In genomic region chr1:44460107-44460885, GRCh38 we compare ENCODE assay signal across 1 cellular context.
TF ChIP-seq lines count a peak whose summit lies in the region.

No MANE protein-coding gene starts in this region.

TF ChIP-seq in GM23338, 12 proteins besides CTCF, POLR2A, EP300 and RAD21 (continued from another document):
- TF ChIP-seq, protein P1, sequence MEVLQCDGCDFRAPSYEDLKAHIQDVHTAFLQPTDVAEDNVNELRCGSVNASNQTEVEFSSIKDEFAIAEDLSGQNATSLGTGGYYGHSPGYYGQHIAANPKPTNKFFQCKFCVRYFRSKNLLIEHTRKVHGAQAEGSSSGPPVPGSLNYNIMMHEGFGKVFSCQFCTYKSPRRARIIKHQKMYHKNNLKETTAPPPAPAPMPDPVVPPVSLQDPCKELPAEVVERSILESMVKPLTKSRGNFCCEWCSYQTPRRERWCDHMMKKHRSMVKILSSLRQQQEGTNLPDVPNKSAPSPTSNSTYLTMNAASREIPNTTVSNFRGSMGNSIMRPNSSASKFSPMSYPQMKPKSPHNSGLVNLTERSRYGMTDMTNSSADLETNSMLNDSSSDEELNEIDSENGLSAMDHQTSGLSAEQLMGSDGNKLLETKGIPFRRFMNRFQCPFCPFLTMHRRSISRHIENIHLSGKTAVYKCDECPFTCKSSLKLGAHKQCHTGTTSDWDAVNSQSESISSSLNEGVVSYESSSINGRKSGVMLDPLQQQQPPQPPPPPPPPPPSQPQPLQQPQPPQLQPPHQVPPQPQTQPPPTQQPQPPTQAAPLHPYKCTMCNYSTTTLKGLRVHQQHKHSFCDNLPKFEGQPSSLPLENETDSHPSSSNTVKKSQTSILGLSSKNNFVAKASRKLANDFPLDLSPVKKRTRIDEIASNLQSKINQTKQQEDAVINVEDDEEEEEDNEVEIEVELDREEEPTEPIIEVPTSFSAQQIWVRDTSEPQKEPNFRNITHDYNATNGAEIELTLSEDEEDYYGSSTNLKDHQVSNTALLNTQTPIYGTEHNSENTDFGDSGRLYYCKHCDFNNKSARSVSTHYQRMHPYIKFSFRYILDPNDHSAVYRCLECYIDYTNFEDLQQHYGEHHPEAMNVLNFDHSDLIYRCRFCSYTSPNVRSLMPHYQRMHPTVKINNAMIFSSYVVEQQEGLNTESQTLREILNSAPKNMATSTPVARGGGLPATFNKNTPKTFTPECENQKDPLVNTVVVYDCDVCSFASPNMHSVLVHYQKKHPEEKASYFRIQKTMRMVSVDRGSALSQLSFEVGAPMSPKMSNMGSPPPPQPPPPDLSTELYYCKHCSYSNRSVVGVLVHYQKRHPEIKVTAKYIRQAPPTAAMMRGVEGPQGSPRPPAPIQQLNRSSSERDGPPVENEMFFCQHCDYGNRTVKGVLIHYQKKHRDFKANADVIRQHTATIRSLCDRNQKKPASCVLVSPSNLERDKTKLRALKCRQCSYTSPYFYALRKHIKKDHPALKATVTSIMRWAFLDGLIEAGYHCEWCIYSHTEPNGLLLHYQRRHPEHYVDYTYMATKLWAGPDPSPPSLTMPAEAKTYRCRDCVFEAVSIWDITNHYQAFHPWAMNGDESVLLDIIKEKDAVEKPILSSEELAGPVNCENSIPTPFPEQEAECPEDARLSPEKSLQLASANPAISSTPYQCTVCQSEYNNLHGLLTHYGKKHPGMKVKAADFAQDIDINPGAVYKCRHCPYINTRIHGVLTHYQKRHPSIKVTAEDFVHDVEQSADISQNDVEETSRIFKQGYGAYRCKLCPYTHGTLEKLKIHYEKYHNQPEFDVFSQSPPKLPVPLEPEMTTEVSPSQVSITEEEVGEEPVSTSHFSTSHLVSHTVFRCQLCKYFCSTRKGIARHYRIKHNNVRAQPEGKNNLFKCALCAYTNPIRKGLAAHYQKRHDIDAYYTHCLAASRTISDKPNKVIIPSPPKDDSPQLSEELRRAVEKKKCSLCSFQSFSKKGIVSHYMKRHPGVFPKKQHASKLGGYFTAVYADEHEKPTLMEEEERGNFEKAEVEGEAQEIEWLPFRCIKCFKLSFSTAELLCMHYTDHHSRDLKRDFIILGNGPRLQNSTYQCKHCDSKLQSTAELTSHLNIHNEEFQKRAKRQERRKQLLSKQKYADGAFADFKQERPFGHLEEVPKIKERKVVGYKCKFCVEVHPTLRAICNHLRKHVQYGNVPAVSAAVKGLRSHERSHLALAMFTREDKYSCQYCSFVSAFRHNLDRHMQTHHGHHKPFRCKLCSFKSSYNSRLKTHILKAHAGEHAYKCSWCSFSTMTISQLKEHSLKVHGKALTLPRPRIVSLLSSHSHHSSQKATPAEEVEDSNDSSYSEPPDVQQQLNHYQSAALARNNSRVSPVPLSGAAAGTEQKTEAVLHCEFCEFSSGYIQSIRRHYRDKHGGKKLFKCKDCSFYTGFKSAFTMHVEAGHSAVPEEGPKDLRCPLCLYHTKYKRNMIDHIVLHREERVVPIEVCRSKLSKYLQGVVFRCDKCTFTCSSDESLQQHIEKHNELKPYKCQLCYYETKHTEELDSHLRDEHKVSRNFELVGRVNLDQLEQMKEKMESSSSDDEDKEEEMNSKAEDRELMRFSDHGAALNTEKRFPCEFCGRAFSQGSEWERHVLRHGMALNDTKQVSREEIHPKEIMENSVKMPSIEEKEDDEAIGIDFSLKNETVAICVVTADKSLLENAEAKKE (CRISPR knock-in tag; IDR thresholded peaks at IDR 0.05): no peak
